Comparison of ENCODE assay signal across 18 cellular contexts in genomic region chr11:80435345-80435744, GRCh38.
DNase-seq lines count a peak whose midpoint lies in the region; ATAC-seq, FAIRE-seq and TF ChIP-seq lines count a peak whose summit lies in the region.
"Had no signal": no experiment of that assay in that cellular context is flagged by ENCODE, and none has a peak within 500 bp of the region (broad histone marks: within the 10 kb centered on the region; RNA-seq: fewer than 3 reads in every experiment).

No MANE protein-coding gene starts in this region.

- TF ChIP-seq POLR2A in A549 (IDR thresholded peaks at IDR 0.05; ENCODE audit: low read length) (no peak), K562 (conservative IDR thresholded peaks at IDR 0.05) (no peak), vagina (IDR thresholded peaks at IDR 0.05) (no peak)

- H3K4me2 ChIP-seq in A549 (no peak overlapping the region), K562 (ENCODE audit: insufficient read depth, low read length) (no peak overlapping the region)

- TF ChIP-seq RAD21 in A549 (conservative IDR thresholded peaks at IDR 0.05 in 1 of 2, IDR thresholded peaks at IDR 0.05 in 1 of 2) (no peak), K562 (CRISPR knock-in tag; conservative IDR thresholded peaks at IDR 0.05 in 1 of 2, IDR thresholded peaks at IDR 0.05 in 1 of 2) (no peak)

- H3K9me1 ChIP-seq in K562 (ENCODE audit: control insufficient read depth, insufficient read depth, low read length), result no peaks in the 10 kb centered on the region

- H3K4me3 ChIP-seq in A549 (no peak overlapping the region), K562 (no peak overlapping the region), vagina (no peak overlapping the region)
- H3K4me3 ChIP-seq: GM23248 had no signal

- no TSS peak for BruUV-seq in K562 (replicated peaks; lab: Mats Ljungman, UMichigan)

- no peaks in the 10 kb centered on the region for H3K79me2 ChIP-seq in K562 (ENCODE audit: control insufficient read depth, insufficient read depth, low read length)

- POLR2A ChIA-PET in A549 (lab: Yijun Ruan, JAX) (no interaction called here), K562 (lab: Yijun Ruan, JAX) (no interaction called here)

- FAIRE-seq in A549 (lab: Jason Lieb, UNC) (no peak), K562 (lab: Jason Lieb, UNC) (no peak), frontal cortex (lab: Jason Lieb, UNC) (peak; percentile 49)
- FAIRE-seq: GM12892 had no signal

- no peak overlapping the region for H3K9ac ChIP-seq in K562 (ENCODE audit: insufficient read depth in 1 of 2, low read depth in 2 of 2, low read length in 2 of 2)
- H3K9ac ChIP-seq: GM23248 had no signal

- in situ Hi-C loops in K562 (cut with MboI), result no loop called here

- H3K27me3 ChIP-seq in K562 (ENCODE audit: control insufficient read depth in 2 of 2, insufficient read depth in 2 of 2, low read length in 2 of 2) (no peaks in the 10 kb centered on the region), vagina (no peaks in the 10 kb centered on the region)

- ATAC-seq in A549 (no peak), K562 (no peak), HG03039 (IDR thresholded peaks at IDR 0.05; ENCODE audit: unreplicated experiment) (no peak)
- ATAC-seq: HCT116 had no signal

- DNase-seq in A549 (ENCODE audit: low read depth in 1 of 2, low spot score in 1 of 2) (no peak), K562 (ENCODE audit: extremely low read depth in 1 of 4, low spot score in 3 of 4) (no peak), frontal cortex (ENCODE audit: low spot score in 2 of 2) (no peak), vagina (ENCODE audit: extremely low spot score in 2 of 2) (no peak), caudate nucleus (lab: John Stamatoyannopoulos, UW) (no peak)
- DNase-seq: 8988T; C1 segment of cervical spinal cord; Calu3; CD4-positive, alpha-beta memory T cell; COR-L47; DMS53; DMS79 treated with DMSO at 0.1 percent for 48 hours; GF-D8; GM23248; H9 had no signal

- no peak overlapping the region for H2AFZ ChIP-seq in K562 (ENCODE audit: low read depth, low read length)
- H2AFZ ChIP-seq: GM23248 had no signal

- H3K36me3 ChIP-seq in K562 (ENCODE audit: control insufficient read depth, insufficient read depth, low read length) (no peaks in the 10 kb centered on the region), vagina (no peaks in the 10 kb centered on the region)

- intact Hi-C loops in K562 (cut with micrococcal nuclease), result no loop called here
- intact Hi-C loops in vagina (cut with DNase I), result no loop called here

- H3K4me1 ChIP-seq in A549, result no peaks in the 10 kb centered on the region
- no peaks in the 10 kb centered on the region for H3K4me1 ChIP-seq in K562 (replicated peaks in 1 of 2; ENCODE audit: control insufficient read depth in 2 of 2, insufficient read depth in 2 of 2, low read length in 2 of 2)
- H3K4me1 ChIP-seq in vagina, result no peaks in the 10 kb centered on the region

- H3K27ac ChIP-seq in A549 (no peak overlapping the region), K562 (ENCODE audit: extremely low read depth, low read depth, low read length) (no peak overlapping the region), vagina (no peak overlapping the region), caudate nucleus (ENCODE audit: low read depth, low read length) (no peak overlapping the region)
- H3K27ac ChIP-seq: GM23248 had no signal

- TF ChIP-seq EP300 in A549 (IDR thresholded peaks at IDR 0.05) (no peak), K562 (IDR thresholded peaks at IDR 0.05; ENCODE audit: low read length) (no peak)

- no peaks in the 10 kb centered on the region for H4K20me1 ChIP-seq in K562 (replicated peaks; ENCODE audit: control insufficient read depth, insufficient read depth, low read length)

- TF ChIP-seq CTCF in A549 (IDR thresholded peaks at IDR 0.05) (no peak), K562 (IDR thresholded peaks at IDR 0.05 in 2 of 3, conservative IDR thresholded peaks at IDR 0.05 in 1 of 3; ENCODE audit: insufficient read depth in 2 of 3, low read depth in 1 of 3, low read length in 3 of 3) (no peak), vagina (IDR thresholded peaks at IDR 0.05) (no peak)

- CTCF ChIA-PET in A549 (lab: Yijun Ruan, JAX), result no interaction called here
- CTCF ChIA-PET in K562 (lab: Yijun Ruan, JAX; ENCODE audit: low intra/inter-chr PET ratio), result no interaction called here

- H3K9me3 ChIP-seq in A549 (no peaks in the 10 kb centered on the region), K562 (replicated peaks; ENCODE audit: control insufficient read depth, insufficient read depth, low read depth, low read length) (no peaks in the 10 kb centered on the region), vagina (no peaks in the 10 kb centered on the region)

TF ChIP-seq in A549, 52 proteins besides CTCF, POLR2A, EP300 and RAD21:
- peak; percentile 41 for TF ChIP-seq MAFK (IDR thresholded peaks at IDR 0.05; ENCODE audit: partially characterized antibody)
- TF ChIP-seq RCOR1 (IDR thresholded peaks at IDR 0.05; ENCODE audit: low read depth, low read length), result no peak

TF ChIP-seq in K562, 482 proteins besides CTCF, POLR2A, EP300 and RAD21:
- no peak for TF ChIP-seq USF1 (CRISPR knock-in tag; IDR thresholded peaks at IDR 0.05)
- TF ChIP-seq MAFF (IDR thresholded peaks at IDR 0.05; ENCODE audit: low read length), result 0 out of 2 replicates have a peak, but pooled peaks have one; percentile 9
- TF ChIP-seq MAFK (IDR thresholded peaks at IDR 0.05; ENCODE audit: low read length), result peak; percentile 24; the same call in 1 of the 2 replicates
- no peak for TF ChIP-seq BHLHE40 (IDR thresholded peaks at IDR 0.05; ENCODE audit: low read length)
- peak; percentile 21; the same call in 1 of the 2 replicates for TF ChIP-seq ZNF316 (IDR thresholded peaks at IDR 0.05)

Comparison
In these comparisons a context has a peak if more than half of its experiments do, and no peak if none do; other contexts are left out.
1. Of the 35 proteins assayed by ChIP-seq in both K562 and A549: peak only in K562: none; only in A549: none; in both: MAFK; in neither: 34.